14 cellular contexts compared by ENCODE assay signal in genomic region chr6:126198581-126198980, GRCh38.
DNase-seq lines count a peak whose midpoint lies in the region; ATAC-seq, FAIRE-seq and TF ChIP-seq lines count a peak whose summit lies in the region.
"Had no signal": no experiment of that assay in that cellular context is flagged by ENCODE, and none has a peak within 500 bp of the region (broad histone marks: within the 10 kb centered on the region; RNA-seq: fewer than 3 reads in every experiment).

No MANE protein-coding gene starts in this region.

- no peak for ATAC-seq in natural killer cell treated with Interleukin-12 subunit alpha and Interleukin-12 subunit beta and Interleukin-15 and Interleukin-18, amount 100 ng/mL, for 72 hours
- ATAC-seq in mucosa of descending colon: no peak

- intact Hi-C loops in mucosa of descending colon (cut with DNase I, micrococcal nuclease): no loop called here

- H3K4me3 ChIP-seq in HAP-1 (no peak overlapping the region), mucosa of descending colon (no peak overlapping the region)

- H3K27me3 ChIP-seq in HAP-1 (ENCODE audit: low read depth): no peaks in the 10 kb centered on the region

- H3K4me1 Mint-ChIP-seq in natural killer cell treated with Interleukin-12 subunit alpha and Interleukin-12 subunit beta and Interleukin-15 and Interleukin-18, amount 100 ng/mL, for 72 hours (ENCODE audit: low read depth in 2 of 2): peaks cover 0 to 6% of the 10 kb centered on the region in 2 donors
- no peaks in the 10 kb centered on the region for H3K4me1 Mint-ChIP-seq in HFFc6 (ENCODE audit: low read depth)

- H3K36me3 Mint-ChIP-seq in natural killer cell treated with Interleukin-12 subunit alpha and Interleukin-12 subunit beta and Interleukin-15 and Interleukin-18, amount 100 ng/mL, for 72 hours: no peaks in the 10 kb centered on the region
- H3K36me3 Mint-ChIP-seq in HFFc6 (ENCODE audit: low read depth): no peaks in the 10 kb centered on the region

- H3K4me1 ChIP-seq in HAP-1: peaks cover 19% of the 10 kb centered on the region
- no peaks in the 10 kb centered on the region for H3K4me1 ChIP-seq in mucosa of descending colon (ENCODE audit: low read depth)

- peak; percentile 78 for FAIRE-seq in endometrium (lab: Jason Lieb, UNC)

- TF ChIP-seq CTCF in HFFc6 (IDR thresholded peaks at IDR 0.05) (no peak), mucosa of descending colon (IDR thresholded peaks at IDR 0.05) (no peak)

- no peaks in the 10 kb centered on the region for H3K9me3 ChIP-seq in HAP-1
- H3K9me3 ChIP-seq in mucosa of descending colon: no peaks in the 10 kb centered on the region

- peak; percentile 29 for DNase-seq in COLO668 (lab: John Stamatoyannopoulos, UW; ENCODE audit: unreplicated experiment)
- peak; percentile 9 to 51 for DNase-seq in HAP-1 (ENCODE audit: low spot score in 2 of 2)
- peak; percentile 26 for DNase-seq in NCI-H69 (lab: John Stamatoyannopoulos, UW)
- no peak for DNase-seq in natural killer cell treated with Interleukin-12 subunit alpha and Interleukin-12 subunit beta and Interleukin-15 and Interleukin-18, amount 100 ng/mL, for 72 hours (ENCODE audit: low spot score)
- DNase-seq in HFFc6: no peak
- no peak for DNase-seq in activated CD4-positive, alpha-beta T cell treated with anti-CD3 and anti-CD28 coated beads for 1 hour
- no peak for DNase-seq in mucosa of descending colon
- DNase-seq: AML-193; CD4-positive, alpha-beta T cell; H7; Kasumi-1; NCI-H1417 treated with DMSO at 0.1 percent for 48 hours; RPMI8226 had no signal

- H3K9me3 Mint-ChIP-seq in natural killer cell treated with Interleukin-12 subunit alpha and Interleukin-12 subunit beta and Interleukin-15 and Interleukin-18, amount 100 ng/mL, for 72 hours: peaks cover 7% of the 10 kb centered on the region
- no peaks in the 10 kb centered on the region for H3K9me3 Mint-ChIP-seq in HFFc6
- H3K9me3 Mint-ChIP-seq: CD4-positive, alpha-beta T cell had no signal

- H3K36me3 ChIP-seq in HAP-1 (replicated peaks) (no peaks in the 10 kb centered on the region), mucosa of descending colon (ENCODE audit: low read depth) (no peaks in the 10 kb centered on the region)

- no peaks in the 10 kb centered on the region for H3K27me3 Mint-ChIP-seq in natural killer cell treated with Interleukin-12 subunit alpha and Interleukin-12 subunit beta and Interleukin-15 and Interleukin-18, amount 100 ng/mL, for 72 hours
- no peaks in the 10 kb centered on the region for H3K27me3 Mint-ChIP-seq in HFFc6 (ENCODE audit: insufficient read depth)
- H3K27me3 Mint-ChIP-seq: CD4-positive, alpha-beta T cell had no signal

- no peak overlapping the region for H3K4me3 Mint-ChIP-seq in natural killer cell treated with Interleukin-12 subunit alpha and Interleukin-12 subunit beta and Interleukin-15 and Interleukin-18, amount 100 ng/mL, for 72 hours
- no peak overlapping the region for H3K4me3 Mint-ChIP-seq in HFFc6
- H3K4me3 Mint-ChIP-seq: CD4-positive, alpha-beta T cell had no signal

- in situ Hi-C loops in HAP-1 (cut with MboI; ENCODE audit: low sequenced_read_pairs): no loop called here

- H3K27ac Mint-ChIP-seq in natural killer cell treated with Interleukin-12 subunit alpha and Interleukin-12 subunit beta and Interleukin-15 and Interleukin-18, amount 100 ng/mL, for 72 hours: no peak overlapping the region
- H3K27ac Mint-ChIP-seq in HFFc6: no peak overlapping the region
- H3K27ac Mint-ChIP-seq: CD4-positive, alpha-beta T cell had no signal

Comparison
In these comparisons a context has a peak if more than half of its experiments do, and no peak if none do; other contexts are left out.
1. DNase-seq: peak in COLO668 (single experiment), HAP-1 (2 of 2) and NCI-H69 (single experiment); none in natural killer cell treated with Interleukin-12 subunit alpha and Interleukin-12 subunit beta and Interleukin-15 and Interleukin-18, amount 100 ng/mL, for 72 hours (single experiment), HFFc6 (single experiment), activated CD4-positive, alpha-beta T cell treated with anti-CD3 and anti-CD28 coated beads for 1 hour (single experiment) and mucosa of descending colon (0 of 3).